Comparison of ENCODE assay signal across 23 cellular contexts in genomic region chr22:26651840-26652239, GRCh38. TPM values are rescaled to one million over a fixed set of nuclear protein-coding genes. Genes with fewer than 3 reads are reported as not detected.
"Had no signal": no experiment of that assay in that cellular context is flagged by ENCODE, and none has a peak within 500 bp of the region (broad histone marks: within the 10 kb centered on the region; RNA-seq: fewer than 3 reads in every experiment).

No MANE protein-coding gene starts in this region.

- H3K9me3 Mint-ChIP-seq: activated CD4-positive, alpha-beta T cell treated with anti-CD3 and anti-CD28 coated beads, Interleukin-2, amount 10 ng/mL, durations not matched to agents 7 days and 5 days; activated naive CD4-positive, alpha-beta T cell treated with anti-CD3 and anti-CD28 coated beads for 36 hours; activated T-cell treated with anti-CD3 and anti-CD28 coated beads, Interleukin-2, amount 50 U/mL, for 4 hours; endodermal cell; nephron had no signal

- ATAC-seq: activated CD8-positive, alpha-beta T cell treated with anti-CD3 and anti-CD28 coated beads, Interleukin-2, amount 10 ng/mL, durations not matched to agents 7 days and 5 days; body of pancreas; lower lobe of right lung had no signal

- H3K27ac Mint-ChIP-seq: activated CD4-positive, alpha-beta T cell treated with anti-CD3 and anti-CD28 coated beads, Interleukin-2, amount 10 ng/mL, durations not matched to agents 7 days and 5 days; activated CD8-positive, alpha-beta T cell treated with anti-CD3 and anti-CD28 coated beads, Interleukin-2, amount 10 ng/mL, durations not matched to agents 7 days and 5 days; activated naive CD4-positive, alpha-beta T cell treated with anti-CD3 and anti-CD28 coated beads for 36 hours; endodermal cell; nephron had no signal

- H3K4me1 ChIP-seq: body of pancreas, thyroid gland had no signal

- H3K27ac ChIP-seq: body of pancreas, epithelial cell of prostate, lower lobe of right lung, spleen, thyroid gland had no signal

- H3K9me3 ChIP-seq: body of pancreas, lower lobe of right lung, spleen, thyroid gland had no signal

- H3K4me3 ChIP-seq: body of pancreas, lower lobe of right lung, spleen, thyroid gland had no signal

- H3K36me3 ChIP-seq: lower lobe of right lung, spleen, thyroid gland had no signal

- H3K4me3 Mint-ChIP-seq: activated CD4-positive, alpha-beta T cell treated with anti-CD3 and anti-CD28 coated beads, Interleukin-2, amount 10 ng/mL, durations not matched to agents 7 days and 5 days; activated CD8-positive, alpha-beta T cell treated with anti-CD3 and anti-CD28 coated beads, Interleukin-2, amount 10 ng/mL, durations not matched to agents 7 days and 5 days; activated naive CD4-positive, alpha-beta T cell treated with anti-CD3 and anti-CD28 coated beads for 36 hours; activated T-cell treated with anti-CD3 and anti-CD28 coated beads, Interleukin-2, amount 50 U/mL, for 4 hours; endodermal cell; nephron had no signal

- DNase-seq: activated CD4-positive, alpha-beta T cell treated with anti-CD3 and anti-CD28 coated beads, Interleukin-2, amount 10 ng/mL, durations not matched to agents 7 days and 5 days; activated CD8-positive, alpha-beta memory T cell treated with anti-CD3 and anti-CD28 coated beads, Interleukin-2, amount 50 U/mL, for 4 hours; activated CD8-positive, alpha-beta T cell treated with anti-CD3 and anti-CD28 coated beads, Interleukin-2, amount 10 ng/mL, durations not matched to agents 7 days and 5 days; activated T-cell treated with anti-CD3 and anti-CD28 coated beads, Interleukin-2, amount 50 U/mL, for 4 hours; body of pancreas; caudate nucleus; endodermal cell; foreskin fibroblast; hippocampal formation; lower lobe of right lung; occipital lobe; posterior cingulate gyrus; retina; spleen; stimulated activated naive CD4-positive, alpha-beta T cell treated with Interleukin-2 at 50 U/mL for 16 hours; T-helper 2 cell; thyroid gland had no signal

RNA-seq across cellular contexts. Expression of gene CRYBA4, which starts 30.1 kb away (rescaled TPM):
- total RNA-seq: activated CD4-positive, alpha-beta T cell treated with anti-CD3 and anti-CD28 coated beads, Interleukin-2, amount 10 ng/mL, durations not matched to agents 7 days and 5 days; activated CD8-positive, alpha-beta T cell treated with anti-CD3 and anti-CD28 coated beads, Interleukin-2, amount 10 ng/mL, durations not matched to agents 7 days and 5 days; activated naive CD4-positive, alpha-beta T cell treated with anti-CD3 and anti-CD28 coated beads for 36 hours; activated T-cell treated with anti-CD3 and anti-CD28 coated beads, Interleukin-2, amount 50 U/mL, for 4 hours; body of pancreas; endodermal cell; glomerular endothelial cell; lower lobe of right lung; occipital lobe; spleen; subcutaneous adipose tissue; thyroid gland had no signal

RNA-seq across cellular contexts. Expression of gene CRYBB1, which starts 34.0 kb away (rescaled TPM):
- total RNA-seq: activated CD4-positive, alpha-beta T cell treated with anti-CD3 and anti-CD28 coated beads, Interleukin-2, amount 10 ng/mL, durations not matched to agents 7 days and 5 days; activated CD8-positive, alpha-beta T cell treated with anti-CD3 and anti-CD28 coated beads, Interleukin-2, amount 10 ng/mL, durations not matched to agents 7 days and 5 days; activated naive CD4-positive, alpha-beta T cell treated with anti-CD3 and anti-CD28 coated beads for 36 hours; activated T-cell treated with anti-CD3 and anti-CD28 coated beads, Interleukin-2, amount 50 U/mL, for 4 hours; glomerular endothelial cell; ureter had no signal
